8 cellular contexts compared by ENCODE assay signal in genomic region chr7:35003679-35004278, GRCh38. TPM values are rescaled to one million over a fixed set of nuclear protein-coding genes. Genes with fewer than 3 reads are reported as not detected.
DNase-seq lines count a peak whose midpoint lies in the region; ATAC-seq, FAIRE-seq and TF ChIP-seq lines count a peak whose summit lies in the region.

No MANE protein-coding gene starts in this region.

- H3K9me3 Mint-ChIP-seq in CD14-positive monocyte = peaks cover 0 to 4% (median 0%) of the 10 kb centered on the region in 7 donors

- no peak overlapping the region for H3K4me3 Mint-ChIP-seq in CD14-positive monocyte

- TF ChIP-seq CTCF in astrocyte of the cerebellum (IDR thresholded peaks at IDR 0.05; ENCODE audit: low read depth, low read length, missing control alignments) (no peak), CD14-positive monocyte (IDR thresholded peaks at IDR 0.05) (no peak)

- ATAC-seq in GM19324 (IDR thresholded peaks at IDR 0.05; ENCODE audit: low FRiP score, unreplicated experiment) (peak; percentile 54), GM21447 (IDR thresholded peaks at IDR 0.05; ENCODE audit: unreplicated experiment) (no peak)

- peaks cover 11 to 23% of the 10 kb centered on the region in 2 donors for H3K36me3 Mint-ChIP-seq in CD14-positive monocyte

- no peak for TF ChIP-seq POLR2A in GM12891 (IDR thresholded peaks at IDR 0.05; ENCODE audit: low read depth, low read length)

- no peak overlapping the region for H3K27ac Mint-ChIP-seq in CD14-positive monocyte

- peaks cover 0 to 1% (median 0%) of the 10 kb centered on the region in 3 donors for H3K27me3 Mint-ChIP-seq in CD14-positive monocyte (ENCODE audit: low read depth in 3 of 3)

- in situ Hi-C loops in astrocyte of the cerebellum (cut with HindIII; ENCODE audit: low sequenced_read_pairs) = no loop called here

- intact Hi-C loops in CD14-positive monocyte (cut with micrococcal nuclease) = no loop called here

- H3K4me1 Mint-ChIP-seq in CD14-positive monocyte = no peaks in the 10 kb centered on the region

- DNase-seq in NCI-H128 (lab: John Stamatoyannopoulos, UW; ENCODE audit: unreplicated experiment) (peak; percentile 30), astrocyte of the cerebellum (ENCODE audit: low read depth) (peak; percentile 68), left kidney (ENCODE audit: low read depth, low spot score) (peak; percentile 11), GM12891 (ENCODE audit: insufficient read length, low spot score) (no peak), CD14-positive monocyte (ENCODE audit: low spot score) (no peak), midbrain (lab: John Stamatoyannopoulos, UW) (no peak)

- no peak for FAIRE-seq in GM12891 (lab: Jason Lieb, UNC)

- no peak overlapping the region for H3K4me3 ChIP-seq in astrocyte of the cerebellum (ENCODE audit: low read depth, low read length)

TF ChIP-seq in GM12891, 5 proteins besides CTCF, POLR2A, EP300 and RAD21:
- TF ChIP-seq TAF1 (IDR thresholded peaks at IDR 0.05; ENCODE audit: low read depth, low read length) (no peak), PAX5 (IDR thresholded peaks at IDR 0.05; ENCODE audit: insufficient read depth, low read length, severe bottlenecking) (no peak), SPI1 (IDR thresholded peaks at IDR 0.05; ENCODE audit: low read depth, low read length) (no peak), POLR2AphosphoS5 (IDR thresholded peaks at IDR 0.05; ENCODE audit: low read depth, low read length) (no peak), POU2F2 (IDR thresholded peaks at IDR 0.05; ENCODE audit: low read depth, low read length) (no peak)

RNA-seq across cellular contexts. Expression of gene DPY19L1, which starts 33.5 kb away (rescaled TPM):
- 1.2 TPM for polyA plus RNA-seq in GM12891 (2012; ENCODE audit: low read depth, missing spikeins)
- polyA plus RNA-seq in CD14-positive monocyte = 1 to 10 TPM in 1 of 2 donors, under 1 TPM in 1; 0.81 to 3.9 TPM

Comparison
In these comparisons a context has a peak if more than half of its experiments do, and no peak if none do; other contexts are left out.
1. DNase-seq: peak in NCI-H128 (single experiment), astrocyte of the cerebellum (single experiment) and left kidney (single experiment); none in GM12891 (single experiment), CD14-positive monocyte (single experiment) and midbrain (single experiment).